In the genomic region with DNA sequence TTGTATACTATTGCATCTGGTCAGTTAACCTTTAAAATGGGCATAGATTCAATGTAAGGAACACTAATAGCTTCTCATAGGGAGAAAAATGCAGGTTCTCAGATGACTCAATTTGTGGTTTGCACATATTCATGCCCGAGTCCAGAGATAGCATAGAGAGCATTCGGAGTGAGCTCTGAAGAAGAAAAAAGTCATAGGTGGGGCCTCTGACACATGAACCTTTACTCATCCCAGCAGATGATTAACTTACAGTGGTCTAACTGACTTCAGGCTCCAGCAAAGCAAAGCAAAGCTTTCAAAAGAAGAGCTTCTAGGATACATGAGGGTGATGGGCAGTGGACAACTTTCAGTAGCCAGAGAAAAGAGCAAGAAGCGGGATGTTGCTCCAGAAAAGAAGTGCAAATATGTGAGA, we compare ENCODE assay signal across 1 cellular context.
A peak's percentile ranks its signal among the peaks of the same experiment; 100 is the strongest.
TF ChIP-seq lines count a peak whose summit lies in the region.

No MANE protein-coding gene starts in this region.

TF ChIP-seq in K562, 482 proteins besides CTCF, POLR2A, EP300 and RAD21 (continued from another document and continues in another):
- TF ChIP-seq, protein P1, sequence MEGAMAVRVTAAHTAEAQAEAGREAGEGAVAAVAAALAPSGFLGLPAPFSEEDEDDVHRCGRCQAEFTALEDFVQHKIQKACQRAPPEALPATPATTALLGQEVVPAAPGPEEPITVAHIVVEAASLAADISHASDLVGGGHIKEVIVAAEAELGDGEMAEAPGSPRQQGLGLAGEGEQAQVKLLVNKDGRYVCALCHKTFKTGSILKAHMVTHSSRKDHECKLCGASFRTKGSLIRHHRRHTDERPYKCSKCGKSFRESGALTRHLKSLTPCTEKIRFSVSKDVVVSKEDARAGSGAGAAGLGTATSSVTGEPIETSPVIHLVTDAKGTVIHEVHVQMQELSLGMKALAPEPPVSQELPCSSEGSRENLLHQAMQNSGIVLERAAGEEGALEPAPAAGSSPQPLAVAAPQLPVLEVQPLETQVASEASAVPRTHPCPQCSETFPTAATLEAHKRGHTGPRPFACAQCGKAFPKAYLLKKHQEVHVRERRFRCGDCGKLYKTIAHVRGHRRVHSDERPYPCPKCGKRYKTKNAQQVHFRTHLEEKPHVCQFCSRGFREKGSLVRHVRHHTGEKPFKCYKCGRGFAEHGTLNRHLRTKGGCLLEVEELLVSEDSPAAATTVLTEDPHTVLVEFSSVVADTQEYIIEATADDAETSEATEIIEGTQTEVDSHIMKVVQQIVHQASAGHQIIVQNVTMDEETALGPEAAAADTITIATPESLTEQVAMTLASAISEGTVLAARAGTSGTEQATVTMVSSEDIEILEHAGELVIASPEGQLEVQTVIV (CRISPR knock-in tag; IDR thresholded peaks at IDR 0.05; ENCODE audit: borderline replicate concordance), result no peak
- TF ChIP-seq ZNF655 (CRISPR knock-in tag; IDR thresholded peaks at IDR 0.05) (no peak), CREM (IDR thresholded peaks at IDR 0.05; ENCODE audit: low read depth) (peak; percentile 32; the same call in 1 of the 2 replicates), IFI16 (CRISPR knock-in tag; IDR thresholded peaks at IDR 0.05) (no peak), PPARD (CRISPR knock-in tag; IDR thresholded peaks at IDR 0.05) (no peak), VEZF1 (CRISPR knock-in tag; IDR thresholded peaks at IDR 0.05) (peak; percentile 30), SRSF9 (IDR thresholded peaks at IDR 0.05; ENCODE audit: borderline replicate concordance, low read depth, low read length) (no peak), TEAD1 (CRISPR knock-in tag; IDR thresholded peaks at IDR 0.05) (no peak), GATAD2A (IDR thresholded peaks at IDR 0.05) (no peak), ZNF146 (CRISPR knock-in tag; IDR thresholded peaks at IDR 0.05; ENCODE audit: unreplicated experiment) (no peak), ELF4 (CRISPR knock-in tag; IDR thresholded peaks at IDR 0.05) (no peak), ZNF785 (CRISPR knock-in tag; IDR thresholded peaks at IDR 0.05) (no peak), EZH2 (IDR thresholded peaks at IDR 0.05; ENCODE audit: borderline replicate concordance, low read depth, low read length) (no peak), LCOR (CRISPR knock-in tag; IDR thresholded peaks at IDR 0.05) (no peak), NUFIP1 (IDR thresholded peaks at IDR 0.05; ENCODE audit: partially characterized antibody) (peak; percentile 22), TOE1 (IDR thresholded peaks at IDR 0.05; ENCODE audit: borderline replicate concordance) (no peak), TOE1 (CRISPR knock-in tag; IDR thresholded peaks at IDR 0.05; ENCODE audit: borderline replicate concordance, low read depth) (no peak), POLR2AphosphoS2 (IDR thresholded peaks at IDR 0.05; ENCODE audit: low read length) (no peak), EP400 (IDR thresholded peaks at IDR 0.05) (0 out of 2 replicates have a peak, but pooled peaks have one; percentile 19), IRF2 (CRISPR knock-in tag; IDR thresholded peaks at IDR 0.05) (no peak), TCF3 (CRISPR knock-in tag; IDR thresholded peaks at IDR 0.05) (peak; percentile 20; the same call in 1 of the 2 replicates), SRSF7 (optimal IDR thresholded peaks at IDR 0.05; ENCODE audit: low read depth, low read length) (no peak), RBBP5 (IDR thresholded peaks at IDR 0.05; ENCODE audit: borderline replicate concordance, insufficient read depth, low read length, poor library complexity, severe bottlenecking) (peak; percentile 35), PHF21A (IDR thresholded peaks at IDR 0.05; ENCODE audit: borderline replicate concordance, low read depth) (no peak), EWSR1 (IDR thresholded peaks at IDR 0.05; ENCODE audit: borderline replicate concordance, low read depth, partially characterized antibody) (no peak), CBFA2T3 (IDR thresholded peaks at IDR 0.05) (peak; percentile 44), DPF2 (IDR thresholded peaks at IDR 0.05) (peak; percentile 86), ESRRA (IDR thresholded peaks at IDR 0.05; ENCODE audit: borderline replicate concordance, low read depth) (peak; percentile 60; the same call in 1 of the 2 replicates), FOXA3 (CRISPR knock-in tag; conservative IDR thresholded peaks at IDR 0.05 in 1 of 2, IDR thresholded peaks at IDR 0.05 in 1 of 2) (no peak), ZZZ3 (IDR thresholded peaks at IDR 0.05) (no peak), KAT7 (CRISPR knock-in tag; IDR thresholded peaks at IDR 0.05; ENCODE audit: borderline replicate concordance) (no peak), CHD4 (IDR thresholded peaks at IDR 0.05; ENCODE audit: insufficient read depth, insufficient replicate concordance, low read depth, low read length, poor library complexity, severe bottlenecking) (peak; percentile 28), SNIP1 (IDR thresholded peaks at IDR 0.05; ENCODE audit: low read depth) (no peak), RFX5 (IDR thresholded peaks at IDR 0.05; ENCODE audit: low read depth, low read length) (no peak), NFXL1 (CRISPR knock-in tag; IDR thresholded peaks at IDR 0.05) (no peak), PATZ1 (CRISPR knock-in tag; IDR thresholded peaks at IDR 0.05; ENCODE audit: borderline replicate concordance) (no peak), TCF15 (CRISPR knock-in tag; IDR thresholded peaks at IDR 0.05) (no peak), ZNF316 (IDR thresholded peaks at IDR 0.05) (no peak), RBM25 (IDR thresholded peaks at IDR 0.05; ENCODE audit: low read depth, low read length, severe bottlenecking) (no peak), NCOA4 (IDR thresholded peaks at IDR 0.05; ENCODE audit: partially characterized antibody) (no peak), UBTF (IDR thresholded peaks at IDR 0.05; ENCODE audit: borderline replicate concordance in 1 of 2, low read depth in 2 of 2, low read length in 2 of 2) (0 out of 4 replicates have a peak, but pooled peaks have one; percentile 22 to 34), SIN3A (IDR thresholded peaks at IDR 0.05; ENCODE audit: borderline replicate concordance in 2 of 2, control insufficient read depth in 1 of 2, low read depth in 2 of 2, low read length in 2 of 2) (no peak)
- TF ChIP-seq, protein P2, sequence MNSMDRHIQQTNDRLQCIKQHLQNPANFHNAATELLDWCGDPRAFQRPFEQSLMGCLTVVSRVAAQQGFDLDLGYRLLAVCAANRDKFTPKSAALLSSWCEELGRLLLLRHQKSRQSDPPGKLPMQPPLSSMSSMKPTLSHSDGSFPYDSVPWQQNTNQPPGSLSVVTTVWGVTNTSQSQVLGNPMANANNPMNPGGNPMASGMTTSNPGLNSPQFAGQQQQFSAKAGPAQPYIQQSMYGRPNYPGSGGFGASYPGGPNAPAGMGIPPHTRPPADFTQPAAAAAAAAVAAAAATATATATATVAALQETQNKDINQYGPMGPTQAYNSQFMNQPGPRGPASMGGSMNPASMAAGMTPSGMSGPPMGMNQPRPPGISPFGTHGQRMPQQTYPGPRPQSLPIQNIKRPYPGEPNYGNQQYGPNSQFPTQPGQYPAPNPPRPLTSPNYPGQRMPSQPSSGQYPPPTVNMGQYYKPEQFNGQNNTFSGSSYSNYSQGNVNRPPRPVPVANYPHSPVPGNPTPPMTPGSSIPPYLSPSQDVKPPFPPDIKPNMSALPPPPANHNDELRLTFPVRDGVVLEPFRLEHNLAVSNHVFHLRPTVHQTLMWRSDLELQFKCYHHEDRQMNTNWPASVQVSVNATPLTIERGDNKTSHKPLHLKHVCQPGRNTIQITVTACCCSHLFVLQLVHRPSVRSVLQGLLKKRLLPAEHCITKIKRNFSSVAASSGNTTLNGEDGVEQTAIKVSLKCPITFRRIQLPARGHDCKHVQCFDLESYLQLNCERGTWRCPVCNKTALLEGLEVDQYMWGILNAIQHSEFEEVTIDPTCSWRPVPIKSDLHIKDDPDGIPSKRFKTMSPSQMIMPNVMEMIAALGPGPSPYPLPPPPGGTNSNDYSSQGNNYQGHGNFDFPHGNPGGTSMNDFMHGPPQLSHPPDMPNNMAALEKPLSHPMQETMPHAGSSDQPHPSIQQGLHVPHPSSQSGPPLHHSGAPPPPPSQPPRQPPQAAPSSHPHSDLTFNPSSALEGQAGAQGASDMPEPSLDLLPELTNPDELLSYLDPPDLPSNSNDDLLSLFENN (IDR thresholded peaks at IDR 0.05; ENCODE audit: low read depth in 2 of 2, low read length in 2 of 2), result no peak
- TF ChIP-seq, protein P3, sequence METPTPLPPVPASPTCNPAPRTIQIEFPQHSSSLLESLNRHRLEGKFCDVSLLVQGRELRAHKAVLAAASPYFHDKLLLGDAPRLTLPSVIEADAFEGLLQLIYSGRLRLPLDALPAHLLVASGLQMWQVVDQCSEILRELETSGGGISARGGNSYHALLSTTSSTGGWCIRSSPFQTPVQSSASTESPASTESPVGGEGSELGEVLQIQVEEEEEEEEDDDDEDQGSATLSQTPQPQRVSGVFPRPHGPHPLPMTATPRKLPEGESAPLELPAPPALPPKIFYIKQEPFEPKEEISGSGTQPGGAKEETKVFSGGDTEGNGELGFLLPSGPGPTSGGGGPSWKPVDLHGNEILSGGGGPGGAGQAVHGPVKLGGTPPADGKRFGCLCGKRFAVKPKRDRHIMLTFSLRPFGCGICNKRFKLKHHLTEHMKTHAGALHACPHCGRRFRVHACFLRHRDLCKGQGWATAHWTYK (CRISPR knock-in tag; IDR thresholded peaks at IDR 0.05), result no peak
- TF ChIP-seq, protein P4, sequence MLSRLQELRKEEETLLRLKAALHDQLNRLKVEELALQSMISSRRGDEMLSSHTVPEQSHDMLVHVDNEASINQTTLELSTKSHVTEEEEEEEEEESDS (CRISPR knock-in tag; IDR thresholded peaks at IDR 0.05), result no peak
